In genomic region chr16:71811261-71811803, GRCh38 we compare ENCODE assay signal across 2 cellular contexts.
TF ChIP-seq lines count a peak whose summit lies in the region.

No MANE protein-coding gene starts in this region.

TF ChIP-seq in IMR-90, 13 proteins besides CTCF, POLR2A, EP300 and RAD21:
- TF ChIP-seq SMC3 (IDR thresholded peaks at IDR 0.05; ENCODE audit: low read depth, low read length), result no peak
- TF ChIP-seq FOS (IDR thresholded peaks at IDR 0.05; ENCODE audit: low read depth, low read length), result no peak
- no peak for TF ChIP-seq CEBPB (IDR thresholded peaks at IDR 0.05; ENCODE audit: low read depth, low read length)
- no peak for TF ChIP-seq MAFK (IDR thresholded peaks at IDR 0.05; ENCODE audit: low read depth, low read length)
- TF ChIP-seq ELK1 (IDR thresholded peaks at IDR 0.05; ENCODE audit: borderline replicate concordance, low read depth, low read length), result no peak
- no peak for TF ChIP-seq RFX5 (IDR thresholded peaks at IDR 0.05; ENCODE audit: low read depth, low read length)
- TF ChIP-seq RCOR1 (IDR thresholded peaks at IDR 0.05; ENCODE audit: insufficient replicate concordance, low read length), result no peak

TF ChIP-seq in GM12878, 131 proteins besides CTCF, POLR2A, EP300 and RAD21:
- no peak for TF ChIP-seq CEBPB (IDR thresholded peaks at IDR 0.05; ENCODE audit: borderline replicate concordance in 1 of 2, low read depth in 2 of 2, low read length in 2 of 2)
- no peak for TF ChIP-seq NFXL1 (IDR thresholded peaks at IDR 0.05; ENCODE audit: borderline replicate concordance)
- no peak for TF ChIP-seq ZNF217 (IDR thresholded peaks at IDR 0.05)
- TF ChIP-seq RBBP5 (conservative IDR thresholded peaks at IDR 0.05), result no peak
- no peak for TF ChIP-seq CUX1 (IDR thresholded peaks at IDR 0.05; ENCODE audit: insufficient replicate concordance, low read depth, low read length)
- TF ChIP-seq ATF2 (IDR thresholded peaks at IDR 0.05; ENCODE audit: low read length), result no peak
- TF ChIP-seq FOXK2 (IDR thresholded peaks at IDR 0.05), result no peak
- TF ChIP-seq, protein P1, sequence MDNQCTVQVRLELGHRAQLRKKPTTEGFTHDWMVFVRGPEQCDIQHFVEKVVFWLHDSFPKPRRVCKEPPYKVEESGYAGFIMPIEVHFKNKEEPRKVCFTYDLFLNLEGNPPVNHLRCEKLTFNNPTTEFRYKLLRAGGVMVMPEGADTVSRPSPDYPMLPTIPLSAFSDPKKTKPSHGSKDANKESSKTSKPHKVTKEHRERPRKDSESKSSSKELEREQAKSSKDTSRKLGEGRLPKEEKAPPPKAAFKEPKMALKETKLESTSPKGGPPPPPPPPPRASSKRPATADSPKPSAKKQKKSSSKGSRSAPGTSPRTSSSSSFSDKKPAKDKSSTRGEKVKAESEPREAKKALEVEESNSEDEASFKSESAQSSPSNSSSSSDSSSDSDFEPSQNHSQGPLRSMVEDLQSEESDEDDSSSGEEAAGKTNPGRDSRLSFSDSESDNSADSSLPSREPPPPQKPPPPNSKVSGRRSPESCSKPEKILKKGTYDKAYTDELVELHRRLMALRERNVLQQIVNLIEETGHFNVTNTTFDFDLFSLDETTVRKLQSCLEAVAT (IDR thresholded peaks at IDR 0.05), result no peak
- TF ChIP-seq MEF2A (IDR thresholded peaks at IDR 0.05; ENCODE audit: insufficient read depth, low read depth, low read length), result no peak
- TF ChIP-seq ZNF592 (IDR thresholded peaks at IDR 0.05), result no peak
- TF ChIP-seq TCF3 (IDR thresholded peaks at IDR 0.05; ENCODE audit: borderline replicate concordance, insufficient read depth, low read depth, low read length), result no peak
- TF ChIP-seq IKZF2 (IDR thresholded peaks at IDR 0.05), result no peak
- no peak for TF ChIP-seq CREM (IDR thresholded peaks at IDR 0.05; ENCODE audit: low read depth)
- TF ChIP-seq SUZ12 (IDR thresholded peaks at IDR 0.05; ENCODE audit: unreplicated experiment), result no peak
- no peak for TF ChIP-seq MYB (IDR thresholded peaks at IDR 0.05; ENCODE audit: borderline replicate concordance, low read depth, low read length)
- TF ChIP-seq, protein P2, sequence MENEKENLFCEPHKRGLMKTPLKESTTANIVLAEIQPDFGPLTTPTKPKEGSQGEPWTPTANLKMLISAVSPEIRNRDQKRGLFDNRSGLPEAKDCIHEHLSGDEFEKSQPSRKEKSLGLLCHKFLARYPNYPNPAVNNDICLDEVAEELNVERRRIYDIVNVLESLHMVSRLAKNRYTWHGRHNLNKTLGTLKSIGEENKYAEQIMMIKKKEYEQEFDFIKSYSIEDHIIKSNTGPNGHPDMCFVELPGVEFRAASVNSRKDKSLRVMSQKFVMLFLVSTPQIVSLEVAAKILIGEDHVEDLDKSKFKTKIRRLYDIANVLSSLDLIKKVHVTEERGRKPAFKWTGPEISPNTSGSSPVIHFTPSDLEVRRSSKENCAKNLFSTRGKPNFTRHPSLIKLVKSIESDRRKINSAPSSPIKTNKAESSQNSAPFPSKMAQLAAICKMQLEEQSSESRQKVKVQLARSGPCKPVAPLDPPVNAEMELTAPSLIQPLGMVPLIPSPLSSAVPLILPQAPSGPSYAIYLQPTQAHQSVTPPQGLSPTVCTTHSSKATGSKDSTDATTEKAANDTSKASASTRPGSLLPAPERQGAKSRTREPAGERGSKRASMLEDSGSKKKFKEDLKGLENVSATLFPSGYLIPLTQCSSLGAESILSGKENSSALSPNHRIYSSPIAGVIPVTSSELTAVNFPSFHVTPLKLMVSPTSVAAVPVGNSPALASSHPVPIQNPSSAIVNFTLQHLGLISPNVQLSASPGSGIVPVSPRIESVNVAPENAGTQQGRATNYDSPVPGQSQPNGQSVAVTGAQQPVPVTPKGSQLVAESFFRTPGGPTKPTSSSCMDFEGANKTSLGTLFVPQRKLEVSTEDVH (IDR thresholded peaks at IDR 0.05; ENCODE audit: low read depth, partially characterized antibody), result no peak
- TF ChIP-seq PAX8 (IDR thresholded peaks at IDR 0.05), result no peak
- TF ChIP-seq RFX5 (IDR thresholded peaks at IDR 0.05; ENCODE audit: low read depth, low read length), result no peak
- TF ChIP-seq, protein P3, sequence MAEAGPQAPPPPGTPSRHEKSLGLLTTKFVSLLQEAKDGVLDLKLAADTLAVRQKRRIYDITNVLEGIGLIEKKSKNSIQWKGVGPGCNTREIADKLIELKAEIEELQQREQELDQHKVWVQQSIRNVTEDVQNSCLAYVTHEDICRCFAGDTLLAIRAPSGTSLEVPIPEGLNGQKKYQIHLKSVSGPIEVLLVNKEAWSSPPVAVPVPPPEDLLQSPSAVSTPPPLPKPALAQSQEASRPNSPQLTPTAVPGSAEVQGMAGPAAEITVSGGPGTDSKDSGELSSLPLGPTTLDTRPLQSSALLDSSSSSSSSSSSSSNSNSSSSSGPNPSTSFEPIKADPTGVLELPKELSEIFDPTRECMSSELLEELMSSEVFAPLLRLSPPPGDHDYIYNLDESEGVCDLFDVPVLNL (IDR thresholded peaks at IDR 0.05; ENCODE audit: low read depth, low read length), result no peak
- TF ChIP-seq, protein P4, sequence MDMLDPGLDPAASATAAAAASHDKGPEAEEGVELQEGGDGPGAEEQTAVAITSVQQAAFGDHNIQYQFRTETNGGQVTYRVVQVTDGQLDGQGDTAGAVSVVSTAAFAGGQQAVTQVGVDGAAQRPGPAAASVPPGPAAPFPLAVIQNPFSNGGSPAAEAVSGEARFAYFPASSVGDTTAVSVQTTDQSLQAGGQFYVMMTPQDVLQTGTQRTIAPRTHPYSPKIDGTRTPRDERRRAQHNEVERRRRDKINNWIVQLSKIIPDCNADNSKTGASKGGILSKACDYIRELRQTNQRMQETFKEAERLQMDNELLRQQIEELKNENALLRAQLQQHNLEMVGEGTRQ (IDR thresholded peaks at IDR 0.05; ENCODE audit: borderline replicate concordance, low read depth, low read length), result no peak
